Comparison of ENCODE assay signal across 28 cellular contexts in the genomic region with DNA sequence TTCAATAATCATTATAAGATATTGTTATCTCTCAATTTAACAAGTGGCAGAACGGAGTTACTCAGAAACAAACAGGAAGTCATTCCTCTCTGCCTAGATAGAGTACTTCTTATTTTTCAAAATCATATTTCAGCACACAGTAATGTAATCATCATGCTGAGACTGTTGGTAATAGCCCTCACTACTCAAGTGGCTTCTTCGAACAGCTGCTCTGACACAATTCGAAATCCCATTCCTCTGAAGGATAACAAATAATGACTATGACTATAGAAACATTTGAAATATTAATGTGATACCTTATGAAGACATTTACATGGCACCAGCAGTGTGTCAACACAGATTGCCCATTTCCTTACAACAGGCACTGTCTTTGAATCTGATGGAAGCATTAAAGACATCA.
"Had no signal": no experiment of that assay in that cellular context is flagged by ENCODE, and none has a peak within 500 bp of the region (broad histone marks: within the 10 kb centered on the region; RNA-seq: fewer than 3 reads in every experiment).

No MANE protein-coding gene starts in this region.

- DNase-seq: activated CD4-positive, alpha-beta T cell treated with anti-CD3 and anti-CD28 coated beads for 48 hours; activated CD4-positive, alpha-beta T cell treated with anti-CD3 and anti-CD28 coated beads, Interleukin-2, amount 50 U/mL, for 4 hours; activated CD4-positive, CD25-positive, alpha-beta regulatory T cell treated with anti-CD3 and anti-CD28 coated beads, Interleukin-2, amount 50 U/mL, for 72 hours; activated CD8-positive, alpha-beta memory T cell treated with anti-CD3 and anti-CD28 coated beads, Interleukin-2, amount 50 U/mL, for 48 hours; activated CD8-positive, alpha-beta T cell treated with anti-CD3 and anti-CD28 coated beads, Interleukin-2, amount 10 ng/mL, durations not matched to agents 7 days and 5 days; activated naive CD4-positive, alpha-beta T cell treated with anti-CD3 and anti-CD28 coated beads, Interleukin-2, amount 50 U/mL, for 16 hours; activated naive CD8-positive, alpha-beta T cell treated with anti-CD3 and anti-CD28 coated beads, Interleukin-2, amount 10 ng/mL, durations not matched to agents 7 days and 5 days; activated T-cell treated with anti-CD3 and anti-CD28 coated beads, Interleukin-2, amount 50 U/mL, for 1 hour; adrenal gland; anterior cingulate cortex; cerebellar nuclear complex; Kasumi-1; KBM-7; NCI-H1048; NCI-H1417 treated with DMSO at 0.1 percent for 48 hours; NCI-H1694; NCI-H2029; NCI-H2107; NCI-H2227 treated with DMSO at 0.1 percent for 48 hours; NCI-H446 treated with DMSO at 0.1 percent for 48 hours; NCI-H526 treated with DMSO at 0.1 percent for 48 hours; NCI-H82; OCI-M1; Peyer's patch; Right ventricle myocardium superior; T-helper 1 cell had no signal

- H3K9me3 ChIP-seq: adrenal gland, Peyer's patch had no signal

- H3K36me3 ChIP-seq: adrenal gland, Peyer's patch had no signal

- ATAC-seq: activated CD8-positive, alpha-beta T cell treated with anti-CD3 and anti-CD28 coated beads, Interleukin-2, amount 10 ng/mL, durations not matched to agents 7 days and 5 days; WTC11 had no signal

- H3K27me3 ChIP-seq: adrenal gland, Peyer's patch had no signal

- H3K4me3 ChIP-seq: adrenal gland, Peyer's patch had no signal

- H3K27ac ChIP-seq: adrenal gland, Peyer's patch, RWPE1 had no signal
